ENCODE assay signal across 31 cellular contexts in genomic region chr6:122061855-122062254, GRCh38.
"Had no signal": no experiment of that assay in that cellular context is flagged by ENCODE, and none has a peak within 500 bp of the region (broad histone marks: within the 10 kb centered on the region; RNA-seq: fewer than 3 reads in every experiment).

No MANE protein-coding gene starts in this region.

- H3K4me2 ChIP-seq: SK-N-SH had no signal

- H3K36me3 Mint-ChIP-seq: activated naive CD8-positive, alpha-beta T cell treated with anti-CD3 and anti-CD28 coated beads, Interleukin-2, amount 10 ng/mL, durations not matched to agents 7 days and 5 days had no signal

- ATAC-seq: activated CD4-positive, CD25-positive, alpha-beta regulatory T cell treated with anti-CD3 and anti-CD28 coated beads, Interleukin-2, amount 50 U/mL, for 24 hours; activated CD8-positive, alpha-beta T cell treated with anti-CD3 and anti-CD28 coated beads for 36 hours; activated T-cell treated with anti-CD3 and anti-CD28 coated beads, Interleukin-2, amount 50 U/mL, for 72 hours; body of pancreas had no signal

- H3K27me3 ChIP-seq: adrenal gland, body of pancreas, Peyer's patch, SJCRH30 had no signal

- H3K9me3 ChIP-seq: adrenal gland, body of pancreas, Peyer's patch, SJCRH30, SK-N-SH had no signal

- H3K9me3 Mint-ChIP-seq: activated CD8-positive, alpha-beta T cell treated with anti-CD3 and anti-CD28 coated beads for 36 hours; activated naive CD8-positive, alpha-beta T cell treated with anti-CD3 and anti-CD28 coated beads, Interleukin-2, amount 10 ng/mL, durations not matched to agents 7 days and 5 days; activated T-cell treated with anti-CD3 and anti-CD28 coated beads, Interleukin-2, amount 50 U/mL, for 72 hours; activated T-helper 2 cell treated with anti-CD3 and anti-CD28 coated beads, Interferon-gamma antibody, Interleukin-2, Interleukin-4, amounts not matched to agents 10 μg/mL and 5 μg/mL and 100 μg/mL, durations not matched to agents 14 hours and 24 hours and 36 hours had no signal

- H3K9ac ChIP-seq: SK-N-SH had no signal

- H3K4me3 ChIP-seq: adrenal gland, body of pancreas, Peyer's patch, SJCRH30 had no signal

- H3K36me3 ChIP-seq: adrenal gland, Peyer's patch, SJCRH30 had no signal

- H3K4me3 Mint-ChIP-seq: activated CD8-positive, alpha-beta T cell treated with anti-CD3 and anti-CD28 coated beads for 36 hours; activated naive CD8-positive, alpha-beta T cell treated with anti-CD3 and anti-CD28 coated beads, Interleukin-2, amount 10 ng/mL, durations not matched to agents 7 days and 5 days; activated T-cell treated with anti-CD3 and anti-CD28 coated beads, Interleukin-2, amount 50 U/mL, for 72 hours had no signal

- H3K9me2 ChIP-seq: SK-N-SH had no signal

- H3K27ac ChIP-seq: adrenal gland, body of pancreas, Peyer's patch, RWPE1, SJCRH30, VCaP had no signal

- H3K4me1 ChIP-seq: adrenal gland, body of pancreas, Peyer's patch, SJCRH30 had no signal

- DNase-seq: activated CD4-positive, alpha-beta T cell treated with anti-CD3 and anti-CD28 coated beads for 4 hours; activated CD8-positive, alpha-beta memory T cell treated with anti-CD3 and anti-CD28 coated beads, Interleukin-2, amount 50 U/mL, for 4 hours; activated CD8-positive, alpha-beta T cell treated with anti-CD3 and anti-CD28 coated beads for 36 hours; activated naive CD4-positive, alpha-beta T cell treated with anti-CD3 and anti-CD28 coated beads, Interleukin-2, amount 50 U/mL, for 16 hours; activated naive CD8-positive, alpha-beta T cell treated with anti-CD3 and anti-CD28 coated beads, Interleukin-2, amount 10 ng/mL, durations not matched to agents 7 days and 5 days; activated T-cell treated with anti-CD3 and anti-CD28 coated beads, Interleukin-2, amount 50 U/mL, for 72 hours; adrenal gland; anterior cingulate cortex; body of pancreas; central memory CD4-positive, alpha-beta T cell; KG1; NCI-H1092; NCI-H1694; NCI-H2029; NCI-H2107; NCI-H2171 treated with DMSO at 0.1 percent for 48 hours; NCI-H226; NCI-H526 treated with DMSO at 0.1 percent for 48 hours; NCI-H82; NK-92 treated with Interleukin-12 subunit alpha and Interleukin-12 subunit beta, amount 100 ng/mL, for 24 hours; OCI-M1; Peyer's patch; Right ventricle myocardium superior; SJCRH30; SK-N-SH; T-helper 1 cell had no signal

- H3K4me1 Mint-ChIP-seq: activated naive CD8-positive, alpha-beta T cell treated with anti-CD3 and anti-CD28 coated beads, Interleukin-2, amount 10 ng/mL, durations not matched to agents 7 days and 5 days had no signal

- H3K27ac Mint-ChIP-seq: activated CD8-positive, alpha-beta T cell treated with anti-CD3 and anti-CD28 coated beads for 36 hours; activated naive CD8-positive, alpha-beta T cell treated with anti-CD3 and anti-CD28 coated beads, Interleukin-2, amount 10 ng/mL, durations not matched to agents 7 days and 5 days; activated T-cell treated with anti-CD3 and anti-CD28 coated beads, Interleukin-2, amount 50 U/mL, for 72 hours; activated T-helper 2 cell treated with anti-CD3 and anti-CD28 coated beads, Interferon-gamma antibody, Interleukin-2, Interleukin-4, amounts not matched to agents 10 μg/mL and 5 μg/mL and 100 μg/mL, durations not matched to agents 14 hours and 24 hours and 36 hours had no signal

- FAIRE-seq: bronchial epithelial cell had no signal
